1 cellular context compared by ENCODE assay signal in genomic region chr4:26320453-26321325, GRCh38.
TF ChIP-seq lines count a peak whose summit lies in the region.

RBPJ (plus strand) TSS chr4:26321014; CDS start chr4:26321029, 15 bp downstream.

TF ChIP-seq in K562, 482 proteins besides CTCF, POLR2A, EP300 and RAD21 (continued from another document and continues in another):
- TF ChIP-seq ZNF280B (CRISPR knock-in tag; IDR thresholded peaks at IDR 0.05), result no peak
- TF ChIP-seq CBX1 (IDR thresholded peaks at IDR 0.05; ENCODE audit: low read depth), result 0 out of 2 replicates have a peak, but pooled peaks have one; percentile 50
- peak; percentile 85 for TF ChIP-seq SIN3B (IDR thresholded peaks at IDR 0.05; ENCODE audit: low read depth)
- 0 out of 2 replicates have a peak, but pooled peaks have one; percentile 15 for TF ChIP-seq TEAD4 (IDR thresholded peaks at IDR 0.05; ENCODE audit: low read length)
- TF ChIP-seq TEAD4 (CRISPR knock-in tag; IDR thresholded peaks at IDR 0.05; ENCODE audit: borderline replicate concordance), result no peak
- TF ChIP-seq PHF8 (IDR thresholded peaks at IDR 0.05; ENCODE audit: borderline replicate concordance, low read length), result peak; percentile 50; the same call in 1 of the 2 replicates
- TF ChIP-seq DNMT1 (IDR thresholded peaks at IDR 0.05), result no peak
- TF ChIP-seq FOXJ2 (tag; IDR thresholded peaks at IDR 0.05), result no peak
- TF ChIP-seq GATAD2B (IDR thresholded peaks at IDR 0.05; ENCODE audit: borderline replicate concordance), result no peak; the same call in 1 of the 2 replicates
- TF ChIP-seq CREB1 (IDR thresholded peaks at IDR 0.05), result no peak
- TF ChIP-seq CREB1 (CRISPR knock-in tag; IDR thresholded peaks at IDR 0.05), result peak; percentile 64; the same call in 1 of the 2 replicates
- TF ChIP-seq MED1 (CRISPR knock-in tag; IDR thresholded peaks at IDR 0.05; ENCODE audit: borderline replicate concordance), result no peak
- TF ChIP-seq TARDBP (IDR thresholded peaks at IDR 0.05), result peak; percentile 45; the same call in 1 of the 2 replicates
- TF ChIP-seq CTBP1 (IDR thresholded peaks at IDR 0.05; ENCODE audit: borderline replicate concordance), result peak; percentile 79
- no peak for TF ChIP-seq MCM2 (IDR thresholded peaks at IDR 0.05; ENCODE audit: low read depth)
- TF ChIP-seq ZNF717 (CRISPR knock-in tag; IDR thresholded peaks at IDR 0.05), result no peak
- no peak for TF ChIP-seq HIVEP1 (CRISPR knock-in tag; IDR thresholded peaks at IDR 0.05)
- TF ChIP-seq ZNF398 (CRISPR knock-in tag; IDR thresholded peaks at IDR 0.05), result no peak
- peak in 1 of 2 experiments; percentile 70; a peak in 1 of 4 replicates for TF ChIP-seq FOXK2 (conservative IDR thresholded peaks at IDR 0.05 in 1 of 2, IDR thresholded peaks at IDR 0.05 in 1 of 2; ENCODE audit: low read depth in 2 of 2)
- peak; percentile 97 for TF ChIP-seq CHD2 (IDR thresholded peaks at IDR 0.05; ENCODE audit: low read depth, low read length)
- no peak for TF ChIP-seq NFYB (IDR thresholded peaks at IDR 0.05; ENCODE audit: extremely low read depth, insufficient read length)
- peak; percentile 42; the same call in 1 of the 2 replicates for TF ChIP-seq THRAP3 (IDR thresholded peaks at IDR 0.05; ENCODE audit: borderline replicate concordance)
- peak in 1 of 2 experiments; percentile 51; a peak in 1 of 3 replicates for TF ChIP-seq CBX3 (IDR thresholded peaks at IDR 0.05; ENCODE audit: borderline replicate concordance in 1 of 2, low read length in 2 of 2)
- no peak for TF ChIP-seq JUN (IDR thresholded peaks at IDR 0.05; ENCODE audit: borderline replicate concordance, low read depth, low read length)
- no peak for TF ChIP-seq JUN (CRISPR knock-in tag; IDR thresholded peaks at IDR 0.05; ENCODE audit: borderline replicate concordance)
- peak; percentile 9 for TF ChIP-seq ZNF740 (CRISPR knock-in tag; IDR thresholded peaks at IDR 0.05)
- TF ChIP-seq ZNF740 (tag; IDR thresholded peaks at IDR 0.05), result 0 out of 4 replicates have a peak, but pooled peaks of 1 of the 2 experiments have one; percentile 39
- TF ChIP-seq SRF (CRISPR knock-in tag; IDR thresholded peaks at IDR 0.05), result no peak
- TF ChIP-seq POLR2G (IDR thresholded peaks at IDR 0.05; ENCODE audit: low read depth, low read length), result peak; percentile 85
- peak; percentile 95 for TF ChIP-seq RBBP5 (IDR thresholded peaks at IDR 0.05; ENCODE audit: borderline replicate concordance, insufficient read depth, low read length, poor library complexity, severe bottlenecking)
- TF ChIP-seq ZFX (CRISPR knock-in tag; IDR thresholded peaks at IDR 0.05), result no peak; the same call in 1 of the 2 replicates
- no peak for TF ChIP-seq CBX2 (IDR thresholded peaks at IDR 0.05; ENCODE audit: insufficient read depth, low read length, poor library complexity, severe bottlenecking)
- TF ChIP-seq SUPT5H (IDR thresholded peaks at IDR 0.05), result peak; percentile 85
- TF ChIP-seq NR0B1 (IDR thresholded peaks at IDR 0.05; ENCODE audit: partially characterized antibody), result no peak
- peak; percentile 71; the same call in 1 of the 2 replicates for TF ChIP-seq ZSCAN29 (IDR thresholded peaks at IDR 0.05)
- no peak for TF ChIP-seq CHD7 (IDR thresholded peaks at IDR 0.05; ENCODE audit: low read depth, low read length)
- TF ChIP-seq NR4A1 (CRISPR knock-in tag; IDR thresholded peaks at IDR 0.05), result no peak
- TF ChIP-seq NR4A1 (tag; IDR thresholded peaks at IDR 0.05), result no peak
- peak; percentile 60 for TF ChIP-seq NR2C1 (IDR thresholded peaks at IDR 0.05)
- TF ChIP-seq NR2C1 (tag; IDR thresholded peaks at IDR 0.05), result peak; percentile 76
- TF ChIP-seq PCBP1 (IDR thresholded peaks at IDR 0.05; ENCODE audit: low read depth, low read length, poor library complexity, severe bottlenecking), result peak; percentile 36
- no peak for TF ChIP-seq ZC3H4 (CRISPR knock-in tag; IDR thresholded peaks at IDR 0.05; ENCODE audit: borderline replicate concordance)
- no peak for TF ChIP-seq ZNF384 (IDR thresholded peaks at IDR 0.05; ENCODE audit: low read depth, low read length)
- no peak for TF ChIP-seq ZNF274 (IDR thresholded peaks at IDR 0.05; ENCODE audit: borderline replicate concordance, low read depth, low read length)
- no peak for TF ChIP-seq DACH1 (IDR thresholded peaks at IDR 0.05; ENCODE audit: partially characterized antibody)
- no peak for TF ChIP-seq TBP (optimal IDR thresholded peaks at IDR 0.05; ENCODE audit: low read depth, low read length)
